14 cellular contexts compared by ENCODE assay signal in genomic region chr10:32041290-32042028, GRCh38. TPM values are rescaled to one million over a fixed set of nuclear protein-coding genes. Genes with fewer than 3 reads are reported as not detected.
DNase-seq lines count a peak whose midpoint lies in the region; ATAC-seq and TF ChIP-seq lines count a peak whose summit lies in the region.
"Had no signal": no experiment of that assay in that cellular context is flagged by ENCODE, and none has a peak within 500 bp of the region (broad histone marks: within the 10 kb centered on the region; RNA-seq: fewer than 3 reads in every experiment).

No MANE protein-coding gene starts in this region.

- no peak overlapping the region for H3K4me3 Mint-ChIP-seq in activated T-cell treated with anti-CD3 and anti-CD28 coated beads, Interleukin-2, amount 50 U/mL, for 72 hours
- no peak overlapping the region for H3K4me3 Mint-ChIP-seq in WTC11
- H3K4me3 Mint-ChIP-seq: nephron progenitor cell had no signal

- H3K4me3 ChIP-seq in subcutaneous abdominal adipose tissue (ENCODE audit: low read depth in 1 of 5, low read length in 5 of 5) = no peak overlapping the region
- H3K4me3 ChIP-seq: MG63, vagina had no signal

- H3K4me1 Mint-ChIP-seq in activated T-cell treated with anti-CD3 and anti-CD28 coated beads, Interleukin-2, amount 50 U/mL, for 72 hours (ENCODE audit: low read depth) = peaks cover 51% of the 10 kb centered on the region
- peaks cover 10% of the 10 kb centered on the region for H3K4me1 Mint-ChIP-seq in WTC11

- DNase-seq in activated T-cell treated with anti-CD3 and anti-CD28 coated beads, Interleukin-2, amount 50 U/mL, for 72 hours = no peak
- no peak for DNase-seq in activated T-cell treated with anti-CD3 and anti-CD28 coated beads, Interleukin-2, amount 50 U/mL, for 1 hour
- DNase-seq in WTC11 (ENCODE audit: low spot score) (no peak), left lobe of liver (ENCODE audit: low spot score) (no peak), NCI-H146 treated with DMSO at 0.1 percent for 48 hours (lab: John Stamatoyannopoulos, UW; ENCODE audit: unreplicated experiment) (no peak)
- DNase-seq: amniotic stem cell, DMS53, H7, MG63, nephron progenitor cell had no signal

- H3K9me3 Mint-ChIP-seq in activated T-cell treated with anti-CD3 and anti-CD28 coated beads, Interleukin-2, amount 50 U/mL, for 72 hours = no peaks in the 10 kb centered on the region
- no peaks in the 10 kb centered on the region for H3K9me3 Mint-ChIP-seq in WTC11
- H3K9me3 Mint-ChIP-seq: nephron progenitor cell had no signal

- H3K4me1 ChIP-seq in subcutaneous abdominal adipose tissue (ENCODE audit: control insufficient read depth in 5 of 5, insufficient read depth in 5 of 5, low read length in 5 of 5) = peaks cover 0 to 33% (median 22%) of the 10 kb centered on the region in 5 donors

- peak overlapping the region; percentile 32 for H3K27ac ChIP-seq in subcutaneous abdominal adipose tissue (ENCODE audit: low read depth, low read length)
- H3K27ac ChIP-seq: vagina had no signal

- H3K9me3 ChIP-seq in subcutaneous abdominal adipose tissue (ENCODE audit: control insufficient read depth in 5 of 5, low read length in 5 of 5) = no peaks in the 10 kb centered on the region
- H3K9me3 ChIP-seq: MG63, vagina had no signal

- H3K27me3 ChIP-seq in subcutaneous abdominal adipose tissue (ENCODE audit: control insufficient read depth in 5 of 5, insufficient read depth in 4 of 5, low read length in 5 of 5) = no peaks in the 10 kb centered on the region
- H3K27me3 ChIP-seq: MG63, vagina had no signal

- no peak for TF ChIP-seq CTCF in WTC11 (IDR thresholded peaks at IDR 0.05)

- peaks cover 9 to 47% of the 10 kb centered on the region in 2 donors for H3K36me3 Mint-ChIP-seq in activated T-cell treated with anti-CD3 and anti-CD28 coated beads, Interleukin-2, amount 50 U/mL, for 72 hours (ENCODE audit: insufficient read depth in 2 of 2)
- H3K36me3 Mint-ChIP-seq in WTC11 = peaks cover 70% of the 10 kb centered on the region

- CTCF ChIA-PET in WTC11 (lab: Charles Lee) = no interaction called here

- H3K27ac Mint-ChIP-seq in activated T-cell treated with anti-CD3 and anti-CD28 coated beads, Interleukin-2, amount 50 U/mL, for 72 hours = peak overlapping the region; percentile 38
- peak overlapping the region; percentile 13 for H3K27ac Mint-ChIP-seq in WTC11
- H3K27ac Mint-ChIP-seq: nephron progenitor cell had no signal

- no peak overlapping the region for H3K9ac ChIP-seq in subcutaneous abdominal adipose tissue (ENCODE audit: low read length in 5 of 5)

- peaks cover 27 to 46% (median 41%) of the 10 kb centered on the region in 5 donors for H3K36me3 ChIP-seq in subcutaneous abdominal adipose tissue (ENCODE audit: control insufficient read depth in 5 of 5, insufficient read depth in 5 of 5, low read length in 5 of 5)

- ATAC-seq in activated T-cell treated with anti-CD3 and anti-CD28 coated beads, Interleukin-2, amount 50 U/mL, for 72 hours (replicated peaks in 1 of 2) = no peak
- ATAC-seq in WTC11 = no peak
- ATAC-seq in left lobe of liver = peak; percentile 38
- ATAC-seq in GM18519 (IDR thresholded peaks at IDR 0.05; ENCODE audit: low FRiP score, unreplicated experiment) = no peak
- no peak for ATAC-seq in HG03460 (IDR thresholded peaks at IDR 0.05; ENCODE audit: unreplicated experiment)

- POLR2A ChIA-PET in WTC11 (lab: Charles Lee) = no interaction called here

- no peaks in the 10 kb centered on the region for H3K27me3 Mint-ChIP-seq in activated T-cell treated with anti-CD3 and anti-CD28 coated beads, Interleukin-2, amount 50 U/mL, for 72 hours (ENCODE audit: low read depth)
- no peaks in the 10 kb centered on the region for H3K27me3 Mint-ChIP-seq in WTC11 (ENCODE audit: low read depth)

TF ChIP-seq in WTC11, 78 proteins besides CTCF, POLR2A, EP300 and RAD21:
- TF ChIP-seq SMAD3 (CRISPR knock-in tag; IDR thresholded peaks at IDR 0.05; ENCODE audit: borderline replicate concordance) (no peak), ZNF121 (CRISPR knock-in tag; IDR thresholded peaks at IDR 0.05) (peak; percentile 89)
TF ChIP-seq in WTC11: peak in this region for 1.

RNA-seq across cellular contexts. Expression of gene KIF5B, which starts 14.8 kb away (rescaled TPM):
- total RNA-seq in activated T-cell treated with anti-CD3 and anti-CD28 coated beads, Interleukin-2, amount 50 U/mL, for 72 hours = 10 to 100 TPM; 68.7 to 74.4 TPM
- total RNA-seq in WTC11 (2021) (63.2 to 67.5 TPM (median 66.9 TPM) in 3 replicates), left lobe of liver (14.9 TPM)
